ENCODE assay signal across 2 cellular contexts in the genomic region with DNA sequence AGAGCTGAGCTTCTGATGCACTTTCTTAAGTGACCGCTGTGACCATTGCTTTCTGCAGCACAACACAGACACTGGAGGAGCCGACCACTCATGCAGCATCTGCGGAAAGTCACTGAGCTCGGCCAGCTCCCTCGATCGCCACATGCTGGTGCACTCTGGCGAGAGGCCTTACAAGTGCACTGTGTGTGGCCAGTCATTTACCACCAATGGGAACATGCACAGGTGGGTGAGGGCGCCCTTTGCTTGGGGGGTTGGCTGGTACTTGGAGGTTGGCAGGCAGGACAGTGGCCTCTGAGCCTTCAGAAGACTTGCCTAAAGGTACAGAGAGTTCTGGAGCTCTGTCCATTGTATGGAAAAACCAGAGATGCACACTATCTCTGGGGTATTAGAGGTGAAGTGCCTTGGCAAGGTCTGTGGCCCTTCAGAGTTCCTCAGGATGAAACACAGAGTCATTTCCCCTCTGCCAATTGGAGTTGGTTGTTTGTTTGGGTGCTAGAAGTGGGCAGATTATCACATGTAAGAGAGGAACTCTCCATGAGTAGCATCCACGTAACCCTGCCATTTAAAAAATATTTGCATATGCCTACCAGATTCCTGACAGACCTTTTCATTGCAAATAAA.
TF ChIP-seq lines count a peak whose summit lies in the region.

No MANE protein-coding gene starts in this region.

TF ChIP-seq in GM12878, 131 proteins besides CTCF, POLR2A, EP300 and RAD21:
- TF ChIP-seq RB1 (IDR thresholded peaks at IDR 0.05; ENCODE audit: borderline replicate concordance) (no peak), POLR2AphosphoS5 (IDR thresholded peaks at IDR 0.05; ENCODE audit: low read length) (no peak), KLF5 (IDR thresholded peaks at IDR 0.05; ENCODE audit: partially characterized antibody) (no peak), KAT2A (conservative IDR thresholded peaks at IDR 0.05; ENCODE audit: control insufficient read depth, low read depth, low read length) (no peak), ZNF384 (IDR thresholded peaks at IDR 0.05; ENCODE audit: borderline replicate concordance, low read depth, low read length) (no peak)
- TF ChIP-seq, protein P1, sequence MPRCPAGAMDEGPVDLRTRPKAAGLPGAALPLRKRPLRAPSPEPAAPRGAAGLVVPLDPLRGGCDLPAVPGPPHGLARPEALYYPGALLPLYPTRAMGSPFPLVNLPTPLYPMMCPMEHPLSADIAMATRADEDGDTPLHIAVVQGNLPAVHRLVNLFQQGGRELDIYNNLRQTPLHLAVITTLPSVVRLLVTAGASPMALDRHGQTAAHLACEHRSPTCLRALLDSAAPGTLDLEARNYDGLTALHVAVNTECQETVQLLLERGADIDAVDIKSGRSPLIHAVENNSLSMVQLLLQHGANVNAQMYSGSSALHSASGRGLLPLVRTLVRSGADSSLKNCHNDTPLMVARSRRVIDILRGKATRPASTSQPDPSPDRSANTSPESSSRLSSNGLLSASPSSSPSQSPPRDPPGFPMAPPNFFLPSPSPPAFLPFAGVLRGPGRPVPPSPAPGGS (IDR thresholded peaks at IDR 0.05; ENCODE audit: borderline replicate concordance, insufficient read depth, low read depth, low read length, poor library complexity, severe bottlenecking): no peak

TF ChIP-seq in HepG2, 621 proteins besides CTCF, POLR2A, EP300 and RAD21:
- TF ChIP-seq RBM22 (optimal IDR thresholded peaks at IDR 0.05; ENCODE audit: low read length) (peak; percentile 56), TMF1 (CRISPR knock-in tag; IDR thresholded peaks at IDR 0.05; ENCODE audit: low read depth) (no peak), JDP2 (CRISPR knock-in tag; IDR thresholded peaks at IDR 0.05; ENCODE audit: borderline replicate concordance) (no peak), SIN3A (IDR thresholded peaks at IDR 0.05; ENCODE audit: borderline replicate concordance, low read depth, low read length) (no peak), SP1 (IDR thresholded peaks at IDR 0.05) (no peak), SP1 (CRISPR knock-in tag; IDR thresholded peaks at IDR 0.05) (no peak), POGZ (CRISPR knock-in tag; IDR thresholded peaks at IDR 0.05) (no peak), NR2C2 (CRISPR knock-in tag; IDR thresholded peaks at IDR 0.05; ENCODE audit: borderline replicate concordance) (no peak)
- TF ChIP-seq, protein P2, sequence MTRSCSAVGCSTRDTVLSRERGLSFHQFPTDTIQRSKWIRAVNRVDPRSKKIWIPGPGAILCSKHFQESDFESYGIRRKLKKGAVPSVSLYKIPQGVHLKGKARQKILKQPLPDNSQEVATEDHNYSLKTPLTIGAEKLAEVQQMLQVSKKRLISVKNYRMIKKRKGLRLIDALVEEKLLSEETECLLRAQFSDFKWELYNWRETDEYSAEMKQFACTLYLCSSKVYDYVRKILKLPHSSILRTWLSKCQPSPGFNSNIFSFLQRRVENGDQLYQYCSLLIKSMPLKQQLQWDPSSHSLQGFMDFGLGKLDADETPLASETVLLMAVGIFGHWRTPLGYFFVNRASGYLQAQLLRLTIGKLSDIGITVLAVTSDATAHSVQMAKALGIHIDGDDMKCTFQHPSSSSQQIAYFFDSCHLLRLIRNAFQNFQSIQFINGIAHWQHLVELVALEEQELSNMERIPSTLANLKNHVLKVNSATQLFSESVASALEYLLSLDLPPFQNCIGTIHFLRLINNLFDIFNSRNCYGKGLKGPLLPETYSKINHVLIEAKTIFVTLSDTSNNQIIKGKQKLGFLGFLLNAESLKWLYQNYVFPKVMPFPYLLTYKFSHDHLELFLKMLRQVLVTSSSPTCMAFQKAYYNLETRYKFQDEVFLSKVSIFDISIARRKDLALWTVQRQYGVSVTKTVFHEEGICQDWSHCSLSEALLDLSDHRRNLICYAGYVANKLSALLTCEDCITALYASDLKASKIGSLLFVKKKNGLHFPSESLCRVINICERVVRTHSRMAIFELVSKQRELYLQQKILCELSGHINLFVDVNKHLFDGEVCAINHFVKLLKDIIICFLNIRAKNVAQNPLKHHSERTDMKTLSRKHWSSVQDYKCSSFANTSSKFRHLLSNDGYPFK (CRISPR knock-in tag; IDR thresholded peaks at IDR 0.05; ENCODE audit: borderline replicate concordance): no peak
- TF ChIP-seq, protein P3, sequence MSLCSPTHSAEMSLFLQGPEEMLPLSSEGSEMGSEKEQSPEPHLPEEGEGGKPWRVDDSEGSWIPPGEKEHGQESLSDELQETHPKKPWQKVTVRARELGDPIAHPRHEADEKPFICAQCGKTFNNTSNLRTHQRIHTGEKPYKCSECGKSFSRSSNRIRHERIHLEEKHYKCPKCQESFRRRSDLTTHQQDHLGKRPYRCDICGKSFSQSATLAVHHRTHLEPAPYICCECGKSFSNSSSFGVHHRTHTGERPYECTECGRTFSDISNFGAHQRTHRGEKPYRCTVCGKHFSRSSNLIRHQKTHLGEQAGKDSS (CRISPR knock-in tag; IDR thresholded peaks at IDR 0.05; ENCODE audit: borderline replicate concordance, low read depth): no peak
- TF ChIP-seq, protein P4, sequence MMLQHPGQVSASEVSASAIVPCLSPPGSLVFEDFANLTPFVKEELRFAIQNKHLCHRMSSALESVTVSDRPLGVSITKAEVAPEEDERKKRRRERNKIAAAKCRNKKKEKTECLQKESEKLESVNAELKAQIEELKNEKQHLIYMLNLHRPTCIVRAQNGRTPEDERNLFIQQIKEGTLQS (CRISPR knock-in tag; IDR thresholded peaks at IDR 0.05): no peak
- TF ChIP-seq, protein P5, sequence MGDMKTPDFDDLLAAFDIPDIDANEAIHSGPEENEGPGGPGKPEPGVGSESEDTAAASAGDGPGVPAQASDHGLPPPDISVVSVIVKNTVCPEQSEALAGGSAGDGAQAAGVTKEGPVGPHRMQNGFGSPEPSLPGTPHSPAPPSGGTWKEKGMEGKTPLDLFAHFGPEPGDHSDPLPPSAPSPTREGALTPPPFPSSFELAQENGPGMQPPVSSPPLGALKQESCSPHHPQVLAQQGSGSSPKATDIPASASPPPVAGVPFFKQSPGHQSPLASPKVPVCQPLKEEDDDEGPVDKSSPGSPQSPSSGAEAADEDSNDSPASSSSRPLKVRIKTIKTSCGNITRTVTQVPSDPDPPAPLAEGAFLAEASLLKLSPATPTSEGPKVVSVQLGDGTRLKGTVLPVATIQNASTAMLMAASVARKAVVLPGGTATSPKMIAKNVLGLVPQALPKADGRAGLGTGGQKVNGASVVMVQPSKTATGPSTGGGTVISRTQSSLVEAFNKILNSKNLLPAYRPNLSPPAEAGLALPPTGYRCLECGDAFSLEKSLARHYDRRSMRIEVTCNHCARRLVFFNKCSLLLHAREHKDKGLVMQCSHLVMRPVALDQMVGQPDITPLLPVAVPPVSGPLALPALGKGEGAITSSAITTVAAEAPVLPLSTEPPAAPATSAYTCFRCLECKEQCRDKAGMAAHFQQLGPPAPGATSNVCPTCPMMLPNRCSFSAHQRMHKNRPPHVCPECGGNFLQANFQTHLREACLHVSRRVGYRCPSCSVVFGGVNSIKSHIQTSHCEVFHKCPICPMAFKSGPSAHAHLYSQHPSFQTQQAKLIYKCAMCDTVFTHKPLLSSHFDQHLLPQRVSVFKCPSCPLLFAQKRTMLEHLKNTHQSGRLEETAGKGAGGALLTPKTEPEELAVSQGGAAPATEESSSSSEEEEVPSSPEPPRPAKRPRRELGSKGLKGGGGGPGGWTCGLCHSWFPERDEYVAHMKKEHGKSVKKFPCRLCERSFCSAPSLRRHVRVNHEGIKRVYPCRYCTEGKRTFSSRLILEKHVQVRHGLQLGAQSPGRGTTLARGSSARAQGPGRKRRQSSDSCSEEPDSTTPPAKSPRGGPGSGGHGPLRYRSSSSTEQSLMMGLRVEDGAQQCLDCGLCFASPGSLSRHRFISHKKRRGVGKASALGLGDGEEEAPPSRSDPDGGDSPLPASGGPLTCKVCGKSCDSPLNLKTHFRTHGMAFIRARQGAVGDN (CRISPR knock-in tag; IDR thresholded peaks at IDR 0.05): 0 out of 2 replicates have a peak, but pooled peaks have one; percentile 12
